ENCODE assay signal across 9 cellular contexts in genomic region chr3:183584246-183584913, GRCh38. TPM values are rescaled to one million over a fixed set of nuclear protein-coding genes. Genes with fewer than 3 reads are reported as not detected.
DNase-seq lines count a peak whose midpoint lies in the region; ATAC-seq and TF ChIP-seq lines count a peak whose summit lies in the region.
"Had no signal": no experiment of that assay in that cellular context is flagged by ENCODE, and none has a peak within 500 bp of the region (broad histone marks: within the 10 kb centered on the region; RNA-seq: fewer than 3 reads in every experiment).

No MANE protein-coding gene starts in this region.

- no peak for TF ChIP-seq EP300 in esophagus muscularis mucosa (IDR thresholded peaks at IDR 0.05)

- ATAC-seq in Right ventricle myocardium inferior = peak; percentile 81
- ATAC-seq in GM21529 (IDR thresholded peaks at IDR 0.05; ENCODE audit: unreplicated experiment) = no peak
- ATAC-seq in GM18517 (IDR thresholded peaks at IDR 0.05; ENCODE audit: unreplicated experiment) = no peak

- H3K9ac ChIP-seq in muscle layer of colon (ENCODE audit: low read length) = no peak overlapping the region

- H3K27me3 ChIP-seq in esophagus muscularis mucosa = no peaks in the 10 kb centered on the region
- no peaks in the 10 kb centered on the region for H3K27me3 ChIP-seq in muscle layer of colon (ENCODE audit: control insufficient read depth in 1 of 2, insufficient read depth in 2 of 2, low read length in 2 of 2)

- DNase-seq in Right ventricle myocardium inferior (ENCODE audit: missing footprints) (peak; percentile 74), cardiac septum (ENCODE audit: low spot score) (no peak), esophagus muscularis mucosa (ENCODE audit: extremely low spot score) (no peak), iPS-NIHi7 (ENCODE audit: extremely low spot score) (no peak), kidney tubule cell (ENCODE audit: low spot score) (no peak)
- DNase-seq: activated naive CD4-positive, alpha-beta T cell treated with anti-CD3 and anti-CD28 coated beads, Interleukin-2, amount 50 U/mL, for 16 hours had no signal

- no peak for TF ChIP-seq POLR2A in esophagus muscularis mucosa (IDR thresholded peaks at IDR 0.05; ENCODE audit: low read depth)

- H3K4me1 ChIP-seq in esophagus muscularis mucosa (peaks cover 26 to 56% (median 50%) of the 10 kb centered on the region in 4 donors), muscle layer of colon (ENCODE audit: insufficient read depth, low read length) (peaks cover 23% of the 10 kb centered on the region)

- intact Hi-C loops in Right ventricle myocardium inferior (cut with DNase I) (no loop called here), cardiac septum (cut with DNase I) (loop anchor here (1.0 to 5.0 kb wide), 2 partner anchors 52 to 113 kb away; partner anchors contain the start of gene YEATS2), esophagus muscularis mucosa (cut with DNase I) (no loop called here)

- WGBS in esophagus muscularis mucosa = 32% methylated on average over 6 of the region's 7 CpGs

- H3K9me3 ChIP-seq in esophagus muscularis mucosa (no peaks in the 10 kb centered on the region), muscle layer of colon (ENCODE audit: low read length) (no peaks in the 10 kb centered on the region)

- H3K4me3 ChIP-seq in esophagus muscularis mucosa (no peak overlapping the region), muscle layer of colon (ENCODE audit: low read depth in 1 of 2, low read length in 2 of 2) (no peak overlapping the region)

- H3K27ac ChIP-seq in esophagus muscularis mucosa (replicated peaks in 1 of 4) (peak overlapping the region; percentile 66 to 81 (median 72)), muscle layer of colon (ENCODE audit: low read depth, low read length) (peak overlapping the region; percentile 69)

- H3K36me3 ChIP-seq in esophagus muscularis mucosa (no peaks in the 10 kb centered on the region), muscle layer of colon (ENCODE audit: insufficient read depth, low read length) (no peaks in the 10 kb centered on the region)

- TF ChIP-seq CTCF in esophagus muscularis mucosa (IDR thresholded peaks at IDR 0.05) = peak in 1 of 3 experiments; percentile 12

RNA-seq across cellular contexts. Expression of gene KLHL6, which starts 28.9 kb away (rescaled TPM):
- 0.97 TPM for total RNA-seq in Right ventricle myocardium inferior
- total RNA-seq in cardiac septum = 2.2 TPM
- total RNA-seq in esophagus muscularis mucosa = 1 to 10 TPM in 2 of 4 donors, under 1 TPM in 2; 0.71 to 4.1 (median 1.3) TPM

RNA-seq across cellular contexts. Expression of gene KLHL24, which starts 51.0 kb away (rescaled TPM):
- total RNA-seq in Right ventricle myocardium inferior (228 TPM), cardiac septum (134 TPM), esophagus muscularis mucosa (100 to 1,000 TPM in 3 of 4 donors, 10 to 100 TPM in 1; 87.5 to 166 (median 123) TPM)
